9 cellular contexts compared by ENCODE assay signal in genomic region chr6:111750753-111751684, GRCh38.
DNase-seq lines count a peak whose midpoint lies in the region; ATAC-seq, FAIRE-seq and TF ChIP-seq lines count a peak whose summit lies in the region.
"Had no signal": no experiment of that assay in that cellular context is flagged by ENCODE, and none has a peak within 500 bp of the region (broad histone marks: within the 10 kb centered on the region; RNA-seq: fewer than 3 reads in every experiment).

No MANE protein-coding gene starts in this region.

- TF ChIP-seq EP300 in upper lobe of left lung (IDR thresholded peaks at IDR 0.05), result peak in 2 of 4 donors; percentile 55 to 87

- peaks cover 13 to 51% (median 33%) of the 10 kb centered on the region in 4 donors for H3K4me1 ChIP-seq in upper lobe of left lung

- H3K27me3 ChIP-seq in upper lobe of left lung, result no peaks in the 10 kb centered on the region

- peak; percentile 95 for FAIRE-seq in GM18507 (lab: Jason Lieb, UNC)

- DNase-seq in GM18507 (ENCODE audit: extremely low spot score, insufficient read length, low read depth) (no peak), T-helper 22 cell (ENCODE audit: low read depth) (peak; percentile 57), fibroblast of pulmonary artery (ENCODE audit: low read depth) (peak; percentile 97), upper lobe of left lung (no peak), inferior parietal cortex (ENCODE audit: extremely low spot score) (no peak), ecto neural progenitor cell (ENCODE audit: low spot score) (no peak), HuH-7.5 (ENCODE audit: low spot score) (no peak)

- WGBS in upper lobe of left lung, 2 donors, result 71 to 75% methylated on average over 6 of the region's 6 CpGs

- ATAC-seq in HG02678 (IDR thresholded peaks at IDR 0.05; ENCODE audit: unreplicated experiment), result peak; percentile 97
- ATAC-seq in upper lobe of left lung (ENCODE audit: low FRiP score in 2 of 2), result no peak

- no peak for TF ChIP-seq CTCF in fibroblast of pulmonary artery (IDR thresholded peaks at IDR 0.05; ENCODE audit: low read length, missing control alignments)
- TF ChIP-seq CTCF in upper lobe of left lung (IDR thresholded peaks at IDR 0.05), result no peak

- no peaks in the 10 kb centered on the region for H3K36me3 ChIP-seq in upper lobe of left lung

- H3K9me3 ChIP-seq in upper lobe of left lung, result no peaks in the 10 kb centered on the region

- H3K4me3 ChIP-seq in fibroblast of pulmonary artery (replicated peaks; ENCODE audit: low read depth, low read length) (no peak overlapping the region), upper lobe of left lung (no peak overlapping the region)

- TF ChIP-seq POLR2A in upper lobe of left lung (IDR thresholded peaks at IDR 0.05), result peak in 1 of 4 donors; percentile 32

- H3K27ac ChIP-seq in upper lobe of left lung, result peak overlapping the region; percentile 50 to 79 (median 65)
- H3K27ac ChIP-seq: KMS-11 had no signal

Comparison
In these comparisons a context has a peak if more than half of its experiments do, and no peak if none do; other contexts are left out.
1. DNase-seq: peak in T-helper 22 cell (single experiment) and fibroblast of pulmonary artery (single experiment); none in GM18507 (single experiment), upper lobe of left lung (0 of 2), inferior parietal cortex (single experiment), ecto neural progenitor cell (single experiment) and HuH-7.5 (single experiment).